2 cellular contexts compared by ENCODE assay signal in the genomic region with DNA sequence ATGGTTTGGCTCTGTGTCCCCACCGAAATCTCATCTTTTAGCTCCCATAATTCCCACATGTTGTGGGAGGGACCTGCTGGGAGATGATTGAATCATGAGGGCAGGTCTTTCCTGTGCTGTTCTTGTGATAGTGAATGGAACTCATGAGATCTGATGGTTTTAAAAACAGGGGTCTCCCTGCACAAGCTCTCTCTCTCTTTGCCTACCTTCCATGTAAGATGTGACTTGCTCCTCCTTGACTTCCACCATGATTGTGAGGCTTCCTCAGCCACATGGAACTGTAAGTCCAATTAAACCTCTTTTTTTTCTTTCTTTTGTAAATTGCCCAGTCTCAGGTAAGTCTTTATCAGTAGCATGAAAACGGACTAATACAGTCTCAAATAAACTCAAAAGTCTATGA. TPM values are rescaled to one million over a fixed set of nuclear protein-coding genes. Genes with fewer than 3 reads are reported as not detected.
"Had no signal": no experiment of that assay in that cellular context is flagged by ENCODE, and none has a peak within 500 bp of the region (broad histone marks: within the 10 kb centered on the region; RNA-seq: fewer than 3 reads in every experiment).

No MANE protein-coding gene starts in this region.

RNA-seq across cellular contexts. Expression of a gene that starts 56.0 kb away (rescaled TPM):
- total RNA-seq: natural killer cell treated with Interleukin-12 subunit alpha and Interleukin-12 subunit beta and Interleukin-15 and Interleukin-18, amount 100 ng/mL, for 72 hours had no signal
- polyA plus RNA-seq: naive thymus-derived CD8-positive, alpha-beta T cell had no signal
